ENCODE assay signal across 30 cellular contexts in genomic region chr15:73048624-73049295, GRCh38.
"Had no signal": no experiment of that assay in that cellular context is flagged by ENCODE, and none has a peak within 500 bp of the region (broad histone marks: within the 10 kb centered on the region; RNA-seq: fewer than 3 reads in every experiment).

No MANE protein-coding gene starts in this region.

- DNase-seq: activated CD4-positive, alpha-beta T cell treated with anti-CD3 and anti-CD28 coated beads for 1 hour; activated CD4-positive, alpha-beta T cell treated with anti-CD3 and anti-CD28 coated beads, Interleukin-2, amount 10 ng/mL, durations not matched to agents 7 days and 5 days; activated CD8-positive, alpha-beta T cell treated with anti-CD3 and anti-CD28 coated beads for 36 hours; activated naive CD4-positive, alpha-beta T cell; activated naive CD8-positive, alpha-beta T cell treated with anti-CD3 and anti-CD28 coated beads for 36 hours; activated T-cell treated with anti-CD3 and anti-CD28 coated beads, Interleukin-2, amount 50 U/mL, for 48 hours; adrenal gland; aorta; body of pancreas; cerebellar nuclear complex; colonic mucosa; effector CD8-positive, alpha-beta T cell; erythroblast; left cardiac atrium; mammary epithelial cell; natural killer cell; stimulated activated CD4-positive, alpha-beta T cell treated with anti-CD3 and anti-CD28 coated beads, Interleukin-1b, Interleukin-23, amount 100 ng/mL, for 48 hours; stimulated activated CD4-positive, alpha-beta T cell treated with anti-CD3 and anti-CD28 coated beads, Interleukin-4, amount 100 ng/mL, for 4 hours; stimulated activated CD8-positive, alpha-beta memory T cell treated with anti-CD3 and anti-CD28 coated beads, Interleukin-4, amount 100 ng/mL, for 48 hours; stimulated activated naive CD8-positive, alpha-beta T cell treated with anti-CD3 and anti-CD28 coated beads, Interleukin-15, amount 100 ng/mL, for 72 hours; T-helper 9 cell; upper lobe of right lung had no signal

- H3K27ac Mint-ChIP-seq: activated CD4-positive, alpha-beta T cell treated with anti-CD3 and anti-CD28 coated beads, Interleukin-2, amount 10 ng/mL, durations not matched to agents 7 days and 5 days; activated CD8-positive, alpha-beta T cell treated with anti-CD3 and anti-CD28 coated beads for 36 hours; activated naive CD8-positive, alpha-beta T cell treated with anti-CD3 and anti-CD28 coated beads for 36 hours; natural killer cell; stimulated activated memory B cell treated with anti-CD40 and anti-IgM and Interleukin-4, amounts not matched to agents 10 μg/mL and 1 μg/mL and 100 μg/mL, for 72 hours; stimulated activated naive CD8-positive, alpha-beta T cell treated with anti-CD3 and anti-CD28 coated beads, Interleukin-15, amount 100 ng/mL, for 72 hours; T-helper 1 cell treated with Interleukin-12 subunit alpha and Interleukin-12 subunit beta and Interleukin-4 antibody, amounts not matched to agents 30 μg/mL and 1 μg/mL, for 36 hours; WTC11 had no signal

- H3K27me3 Mint-ChIP-seq: stimulated activated memory B cell treated with anti-CD40 and anti-IgM and Interleukin-4, amounts not matched to agents 10 μg/mL and 1 μg/mL and 100 μg/mL, for 72 hours had no signal

- H3K27me3 ChIP-seq: adrenal gland, body of pancreas, cardiac muscle cell, colonic mucosa, gastroesophageal sphincter, hepatocyte, right atrium auricular region, upper lobe of right lung had no signal

- H3K27ac ChIP-seq: adrenal gland, body of pancreas, cardiac muscle cell, colonic mucosa, gastroesophageal sphincter, hepatocyte, right atrium auricular region, upper lobe of right lung had no signal

- H3K4me2 ChIP-seq: hepatocyte, smooth muscle cell had no signal

- H3K9me3 Mint-ChIP-seq: activated CD4-positive, alpha-beta T cell treated with anti-CD3 and anti-CD28 coated beads, Interleukin-2, amount 10 ng/mL, durations not matched to agents 7 days and 5 days; activated CD8-positive, alpha-beta T cell treated with anti-CD3 and anti-CD28 coated beads for 36 hours; activated naive CD8-positive, alpha-beta T cell treated with anti-CD3 and anti-CD28 coated beads for 36 hours; natural killer cell; stimulated activated memory B cell treated with anti-CD40 and anti-IgM and Interleukin-4, amounts not matched to agents 10 μg/mL and 1 μg/mL and 100 μg/mL, for 72 hours; stimulated activated naive CD8-positive, alpha-beta T cell treated with anti-CD3 and anti-CD28 coated beads, Interleukin-15, amount 100 ng/mL, for 72 hours; T-helper 1 cell treated with Interleukin-12 subunit alpha and Interleukin-12 subunit beta and Interleukin-4 antibody, amounts not matched to agents 30 μg/mL and 1 μg/mL, for 36 hours; WTC11 had no signal

- H3K36me3 ChIP-seq: adrenal gland, cardiac muscle cell, colonic mucosa, gastroesophageal sphincter, right atrium auricular region, upper lobe of right lung had no signal

- H3K36me3 Mint-ChIP-seq: activated naive CD8-positive, alpha-beta T cell treated with anti-CD3 and anti-CD28 coated beads for 36 hours; natural killer cell; stimulated activated memory B cell treated with anti-CD40 and anti-IgM and Interleukin-4, amounts not matched to agents 10 μg/mL and 1 μg/mL and 100 μg/mL, for 72 hours; WTC11 had no signal

- H3K4me3 Mint-ChIP-seq: activated CD4-positive, alpha-beta T cell treated with anti-CD3 and anti-CD28 coated beads, Interleukin-2, amount 10 ng/mL, durations not matched to agents 7 days and 5 days; activated CD8-positive, alpha-beta T cell treated with anti-CD3 and anti-CD28 coated beads for 36 hours; activated naive CD8-positive, alpha-beta T cell treated with anti-CD3 and anti-CD28 coated beads for 36 hours; natural killer cell; stimulated activated memory B cell treated with anti-CD40 and anti-IgM and Interleukin-4, amounts not matched to agents 10 μg/mL and 1 μg/mL and 100 μg/mL, for 72 hours; stimulated activated naive CD8-positive, alpha-beta T cell treated with anti-CD3 and anti-CD28 coated beads, Interleukin-15, amount 100 ng/mL, for 72 hours; T-helper 1 cell treated with Interleukin-12 subunit alpha and Interleukin-12 subunit beta and Interleukin-4 antibody, amounts not matched to agents 30 μg/mL and 1 μg/mL, for 36 hours; WTC11 had no signal

- H3K4me1 ChIP-seq: colonic mucosa, upper lobe of right lung had no signal

- H3K4me3 ChIP-seq: adrenal gland, body of pancreas, cardiac muscle cell, colonic mucosa, gastroesophageal sphincter, hepatocyte, right atrium auricular region, smooth muscle cell, upper lobe of right lung had no signal
